In genomic region chr10:129136866-129137415, GRCh38 we compare ENCODE assay signal across 1 cellular context.
TF ChIP-seq lines count a peak whose summit lies in the region.

No MANE protein-coding gene starts in this region.

TF ChIP-seq in GM23338, 12 proteins besides CTCF, POLR2A, EP300 and RAD21 (continued from another document):
- no peak for TF ChIP-seq REST (IDR thresholded peaks at IDR 0.05; ENCODE audit: unreplicated experiment)
- no peak for TF ChIP-seq CREB1 (CRISPR knock-in tag; IDR thresholded peaks at IDR 0.05; ENCODE audit: low read depth)
- no peak for TF ChIP-seq JUNB (IDR thresholded peaks at IDR 0.05; ENCODE audit: unreplicated experiment)
- no peak for TF ChIP-seq ETS1 (IDR thresholded peaks at IDR 0.05)
- no peak for TF ChIP-seq EZH2phosphoT487 (IDR thresholded peaks at IDR 0.05; ENCODE audit: unreplicated experiment)
- TF ChIP-seq EZH2 (IDR thresholded peaks at IDR 0.05; ENCODE audit: low read depth, unreplicated experiment) = no peak
- TF ChIP-seq ZNF114 (CRISPR knock-in tag; IDR thresholded peaks at IDR 0.05) = no peak
TF ChIP-seq in GM23338: peak in this region for 0.
